Comparison of ENCODE assay signal across 8 cellular contexts in genomic region chr15:77907824-77908751, GRCh38.
A peak's percentile ranks its signal among the peaks of the same experiment; 100 is the strongest.
DNase-seq lines count a peak whose midpoint lies in the region; ATAC-seq lines count a peak whose summit lies in the region.

No MANE protein-coding gene starts in this region.

- H3K36me3 Mint-ChIP-seq in activated T-cell treated with anti-CD3 and anti-CD28 coated beads, Interleukin-2, amount 50 U/mL, for 24 hours (ENCODE audit: low read depth), result no peaks in the 10 kb centered on the region

- DNase-seq in SIG-M5 treated with dmso at 0.1 percent for 504 hours (lab: John Stamatoyannopoulos, UW; ENCODE audit: unreplicated experiment) (peak; percentile 79), SIG-M5 (lab: John Stamatoyannopoulos, UW) (no peak), NCI-H345 treated with DMSO at 0.1 percent for 48 hours (lab: John Stamatoyannopoulos, UW; ENCODE audit: unreplicated experiment) (peak; percentile 2), iPS-NIHi11 (ENCODE audit: low spot score) (peak; percentile 69), OCI-M2 (lab: John Stamatoyannopoulos, UW; ENCODE audit: unreplicated experiment) (no peak)
- DNase-seq in activated T-cell treated with anti-CD3 and anti-CD28 coated beads, Interleukin-2, amount 50 U/mL, for 24 hours, result peak; percentile 76
- DNase-seq in stimulated activated CD8-positive, alpha-beta memory T cell treated with anti-CD3 and anti-CD28 coated beads, Interleukin-4, amount 100 ng/mL, for 24 hours (ENCODE audit: low read depth), result peak; percentile 53

- H3K4me3 Mint-ChIP-seq in activated T-cell treated with anti-CD3 and anti-CD28 coated beads, Interleukin-2, amount 50 U/mL, for 24 hours, result no peak overlapping the region

- H3K27ac Mint-ChIP-seq in activated T-cell treated with anti-CD3 and anti-CD28 coated beads, Interleukin-2, amount 50 U/mL, for 24 hours, result no peak overlapping the region

- no peaks in the 10 kb centered on the region for H3K9me3 Mint-ChIP-seq in activated T-cell treated with anti-CD3 and anti-CD28 coated beads, Interleukin-2, amount 50 U/mL, for 24 hours

- no peak for ATAC-seq in GM21723 (IDR thresholded peaks at IDR 0.05; ENCODE audit: unreplicated experiment)

- peaks cover 19% of the 10 kb centered on the region for H3K27me3 Mint-ChIP-seq in activated T-cell treated with anti-CD3 and anti-CD28 coated beads, Interleukin-2, amount 50 U/mL, for 24 hours

- no peaks in the 10 kb centered on the region for H3K4me1 Mint-ChIP-seq in activated T-cell treated with anti-CD3 and anti-CD28 coated beads, Interleukin-2, amount 50 U/mL, for 24 hours (ENCODE audit: low read depth)

Comparison
In these comparisons a context has a peak if more than half of its experiments do, and no peak if none do; other contexts are left out.
1. DNase-seq: peak in SIG-M5 treated with dmso at 0.1 percent for 504 hours (single experiment), NCI-H345 treated with DMSO at 0.1 percent for 48 hours (single experiment), activated T-cell treated with anti-CD3 and anti-CD28 coated beads, Interleukin-2, amount 50 U/mL, for 24 hours (single experiment), iPS-NIHi11 (single experiment) and stimulated activated CD8-positive, alpha-beta memory T cell treated with anti-CD3 and anti-CD28 coated beads, Interleukin-4, amount 100 ng/mL, for 24 hours (single experiment); none in SIG-M5 (single experiment) and OCI-M2 (single experiment).